25 cellular contexts compared by ENCODE assay signal in genomic region chr5:174491761-174492350, GRCh38.
"Had no signal": no experiment of that assay in that cellular context is flagged by ENCODE, and none has a peak within 500 bp of the region (broad histone marks: within the 10 kb centered on the region; RNA-seq: fewer than 3 reads in every experiment).

No MANE protein-coding gene starts in this region.

- H3K27me3 ChIP-seq: dorsolateral prefrontal cortex, right atrium auricular region, thyroid gland, vagina had no signal

- H3K9me3 ChIP-seq: lower lobe of right lung, right atrium auricular region, thyroid gland, vagina had no signal

- ATAC-seq: left ventricle myocardium superior; lower lobe of right lung; natural killer cell; sciatic nerve; stimulated activated naive CD8-positive, alpha-beta T cell treated with anti-CD3 and anti-CD28 coated beads, Interleukin-15, amount 100 ng/mL, for 72 hours had no signal

- H3K9me3 Mint-ChIP-seq: endodermal cell, natural killer cell, neural crest cell had no signal

- H3K4me3 ChIP-seq: dorsolateral prefrontal cortex, lower lobe of right lung, right atrium auricular region, smooth muscle cell, thyroid gland, vagina had no signal

- H3K4me3 Mint-ChIP-seq: endodermal cell; natural killer cell; neural crest cell; stimulated activated naive CD8-positive, alpha-beta T cell treated with anti-CD3 and anti-CD28 coated beads, Interleukin-15, amount 100 ng/mL, for 72 hours had no signal

- H3K4me1 Mint-ChIP-seq: natural killer cell; neural crest cell; stimulated activated naive CD8-positive, alpha-beta T cell treated with anti-CD3 and anti-CD28 coated beads, Interleukin-15, amount 100 ng/mL, for 72 hours had no signal

- H3K36me3 ChIP-seq: lower lobe of right lung, right atrium auricular region, thyroid gland, vagina had no signal

- DNase-seq: dorsolateral prefrontal cortex; effector CD4-positive, alpha-beta T cell; endodermal cell; head of caudate nucleus; left ventricle myocardium superior; lower lobe of right lung; natural killer cell; stimulated activated CD4-positive, alpha-beta T cell treated with anti-CD3 and anti-CD28 coated beads, Interleukin-12 subunit alpha, Interleukin-12 subunit beta, amount 100 ng/mL, for 4 hours; stimulated activated CD4-positive, alpha-beta T cell treated with anti-CD3 and anti-CD28 coated beads, Interleukin-1b, Interleukin-23, amount 100 ng/mL, for 48 hours; stimulated activated CD4-positive, alpha-beta T cell treated with anti-CD3 and anti-CD28 coated beads, Interleukin-4, amount 100 ng/mL, for 1 hour; stimulated activated CD8-positive, alpha-beta memory T cell treated with anti-CD3 and anti-CD28 coated beads, Interleukin-4, amount 100 ng/mL, for 48 hours; stimulated activated naive CD4-positive, alpha-beta T cell; stimulated activated naive CD8-positive, alpha-beta T cell treated with anti-CD3 and anti-CD28 coated beads, Interleukin-15, amount 100 ng/mL, for 72 hours; thyroid gland; trophoblast cell had no signal

- H3K9ac ChIP-seq: parathyroid adenoma had no signal

- H3K79me2 ChIP-seq: parathyroid adenoma had no signal

- H3K4me1 ChIP-seq: lower lobe of right lung, right atrium auricular region, thyroid gland, vagina had no signal

- H3K36me3 Mint-ChIP-seq: natural killer cell had no signal

- H3K27ac Mint-ChIP-seq: endodermal cell, natural killer cell, progenitor cell of endocrine pancreas had no signal

- FAIRE-seq: colon, frontal cortex, keratinocyte had no signal

- H3K27ac ChIP-seq: dorsolateral prefrontal cortex, lower lobe of right lung, parathyroid adenoma, right atrium auricular region, thyroid gland, vagina had no signal

- H3K4me2 ChIP-seq: smooth muscle cell had no signal
